12 cellular contexts compared by ENCODE assay signal in genomic region chr13:76383671-76384461, GRCh38.
A peak's percentile ranks its signal among the peaks of the same experiment; 100 is the strongest.
DNase-seq lines count a peak whose midpoint lies in the region; ATAC-seq lines count a peak whose summit lies in the region.
"Had no signal": no experiment of that assay in that cellular context is flagged by ENCODE, and none has a peak within 500 bp of the region (broad histone marks: within the 10 kb centered on the region; RNA-seq: fewer than 3 reads in every experiment).

No MANE protein-coding gene starts in this region.

- POLR2A ChIA-PET in naive thymus-derived CD4-positive, alpha-beta T cell (lab: Charles Lee) = no interaction called here

- intact Hi-C loops in naive thymus-derived CD4-positive, alpha-beta T cell (cut with micrococcal nuclease) = no loop called here

- no peak overlapping the region for H3K27ac Mint-ChIP-seq in naive thymus-derived CD4-positive, alpha-beta T cell
- H3K27ac Mint-ChIP-seq: activated T-helper 17 cell treated with anti-CD3 and anti-CD28 coated beads, Interleukin-2, amount 50 U/mL, for 72 hours had no signal

- H3K9me3 Mint-ChIP-seq in naive thymus-derived CD4-positive, alpha-beta T cell = no peaks in the 10 kb centered on the region
- H3K9me3 Mint-ChIP-seq: activated T-helper 17 cell treated with anti-CD3 and anti-CD28 coated beads, Interleukin-2, amount 50 U/mL, for 72 hours had no signal

- ATAC-seq in esophagus mucosa = peak; percentile 47
- no peak for ATAC-seq in naive thymus-derived CD4-positive, alpha-beta T cell
- ATAC-seq in HG03521 (IDR thresholded peaks at IDR 0.05; ENCODE audit: unreplicated experiment) = no peak
- no peak for ATAC-seq in HG03139 (IDR thresholded peaks at IDR 0.05; ENCODE audit: unreplicated experiment)
- ATAC-seq: activated T-helper 17 cell treated with anti-CD3 and anti-CD28 coated beads, Interleukin-2, amount 50 U/mL, for 72 hours; GM12878 had no signal

- CTCF ChIA-PET in naive thymus-derived CD4-positive, alpha-beta T cell (lab: Charles Lee) = no interaction called here

- H3K4me1 Mint-ChIP-seq in naive thymus-derived CD4-positive, alpha-beta T cell = no peaks in the 10 kb centered on the region
- H3K4me1 Mint-ChIP-seq: activated T-helper 17 cell treated with anti-CD3 and anti-CD28 coated beads, Interleukin-2, amount 50 U/mL, for 72 hours had no signal

- H3K36me3 ChIP-seq in naive thymus-derived CD4-positive, alpha-beta T cell (ENCODE audit: control insufficient read depth in 2 of 3, insufficient read depth in 3 of 3, low read length in 3 of 3) = no peaks in the 10 kb centered on the region

- no peaks in the 10 kb centered on the region for H3K4me1 ChIP-seq in naive thymus-derived CD4-positive, alpha-beta T cell (ENCODE audit: control insufficient read depth in 2 of 2, insufficient read depth in 2 of 2, low read length in 2 of 2)

- peaks cover 0 to 7% (median 0%) of the 10 kb centered on the region in 5 donors for H3K27me3 Mint-ChIP-seq in naive thymus-derived CD4-positive, alpha-beta T cell
- H3K27me3 Mint-ChIP-seq: activated T-helper 17 cell treated with anti-CD3 and anti-CD28 coated beads, Interleukin-2, amount 50 U/mL, for 72 hours had no signal

- peak; percentile 82 for DNase-seq in ELR (ENCODE audit: low read depth)
- peak; percentile 86 for DNase-seq in RPMI7951 (ENCODE audit: low read depth)
- peak; percentile 2 for DNase-seq in pulmonary artery endothelial cell (ENCODE audit: low read depth, low spot score)
- DNase-seq in NCI-H82 (lab: John Stamatoyannopoulos, UW) = no peak
- DNase-seq in naive thymus-derived CD4-positive, alpha-beta T cell = no peak
- DNase-seq: OCI-M1; stimulated activated CD4-positive, alpha-beta T cell treated with anti-CD3 and anti-CD28 coated beads, Interleukin-2, amount 100 ng/mL, for 48 hours had no signal

- no peak overlapping the region for H3K27ac ChIP-seq in naive thymus-derived CD4-positive, alpha-beta T cell (ENCODE audit: low read depth, low read length)

- no peak overlapping the region for H3K4me3 Mint-ChIP-seq in naive thymus-derived CD4-positive, alpha-beta T cell
- H3K4me3 Mint-ChIP-seq: activated T-helper 17 cell treated with anti-CD3 and anti-CD28 coated beads, Interleukin-2, amount 50 U/mL, for 72 hours had no signal

- H3K4me3 ChIP-seq in naive thymus-derived CD4-positive, alpha-beta T cell (ENCODE audit: low read length) = no peak overlapping the region
- H3K4me3 ChIP-seq: GM12878 had no signal

- no peaks in the 10 kb centered on the region for H3K36me3 Mint-ChIP-seq in naive thymus-derived CD4-positive, alpha-beta T cell

- H3K27me3 ChIP-seq in naive thymus-derived CD4-positive, alpha-beta T cell (ENCODE audit: control insufficient read depth in 2 of 2, insufficient read depth in 2 of 2, low read length in 2 of 2) = no peaks in the 10 kb centered on the region

- no peaks in the 10 kb centered on the region for H3K9me3 ChIP-seq in naive thymus-derived CD4-positive, alpha-beta T cell (ENCODE audit: control insufficient read depth in 2 of 3, low read length in 3 of 3)

Comparison
In these comparisons a context has a peak if more than half of its experiments do, and no peak if none do; other contexts are left out.
1. DNase-seq: peak in ELR (single experiment), RPMI7951 (single experiment) and pulmonary artery endothelial cell (single experiment); none in NCI-H82 (single experiment) and naive thymus-derived CD4-positive, alpha-beta T cell (0 of 9).